Comparison of ENCODE assay signal across 10 cellular contexts in the genomic region with DNA sequence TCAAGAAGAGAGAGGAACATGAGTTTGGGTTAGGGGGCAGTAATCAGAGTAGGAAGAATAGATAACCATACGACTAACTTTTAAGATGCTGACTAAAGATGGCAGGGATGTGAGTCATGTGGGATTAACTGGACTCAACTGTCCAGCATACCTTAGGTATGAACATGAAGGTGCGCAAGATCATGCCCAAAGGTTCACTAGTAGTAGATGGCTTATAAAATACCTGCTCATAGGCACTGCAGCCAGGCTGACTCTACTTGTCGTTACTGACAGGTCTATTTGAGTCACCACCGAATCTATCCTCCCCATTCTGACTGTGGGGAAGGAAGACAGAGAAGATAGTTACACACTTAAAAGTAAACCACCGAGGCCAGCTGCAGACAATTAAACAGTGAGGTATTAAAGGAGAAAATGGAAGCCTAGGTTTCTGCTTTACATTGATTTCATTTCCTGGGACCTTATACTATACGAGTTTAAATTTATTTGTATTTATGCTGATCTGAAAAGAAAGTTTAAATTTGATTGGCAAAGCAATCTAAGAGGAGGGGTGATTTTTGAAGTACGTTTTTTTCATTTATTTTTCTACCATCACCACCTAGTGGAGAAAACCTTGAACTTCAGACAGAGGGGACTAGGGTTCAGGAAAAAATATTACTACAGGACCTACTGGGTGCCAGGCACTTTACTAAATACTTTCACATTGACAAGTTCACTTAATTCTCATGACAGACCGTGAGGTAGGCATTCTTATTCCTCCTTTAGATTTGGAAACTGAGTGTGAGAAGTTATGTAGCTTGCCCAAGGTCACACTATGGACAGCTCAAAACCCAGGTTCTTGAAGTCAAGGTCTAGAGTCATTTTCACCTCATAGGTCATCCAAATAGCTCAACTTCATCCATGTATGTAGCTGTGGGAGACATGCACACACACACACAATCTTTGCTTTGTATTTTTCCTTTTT. TPM values are rescaled to one million over a fixed set of nuclear protein-coding genes. Genes with fewer than 3 reads are reported as not detected.
A peak's percentile ranks its signal among the peaks of the same experiment; 100 is the strongest.
DNase-seq lines count a peak whose midpoint lies in the region; ATAC-seq and TF ChIP-seq lines count a peak whose summit lies in the region.
"Had no signal": no experiment of that assay in that cellular context is flagged by ENCODE, and none has a peak within 500 bp of the region (broad histone marks: within the 10 kb centered on the region; RNA-seq: fewer than 3 reads in every experiment).

No MANE protein-coding gene starts in this region.

- peak overlapping the region; percentile 59 for H3K4me2 ChIP-seq in PC-3 (ENCODE audit: low read length)

- H3K4me1 ChIP-seq in PC-3 (ENCODE audit: insufficient read depth, low read length) (peaks cover 19% of the 10 kb centered on the region), psoas muscle (peaks cover 26% of the 10 kb centered on the region), gastroesophageal sphincter (peaks cover 0 to 16% (median 4%) of the 10 kb centered on the region in 3 donors)

- peak; percentile 51 for DNase-seq in SIG-M5 treated with dmso at 0.1 percent for 504 hours (lab: John Stamatoyannopoulos, UW; ENCODE audit: unreplicated experiment)
- no peak for DNase-seq in SIG-M5 (lab: John Stamatoyannopoulos, UW)
- DNase-seq in PC-3: peak; percentile 73
- DNase-seq in dermis blood vessel endothelial cell: peak; percentile 40
- DNase-seq in psoas muscle: no peak
- DNase-seq in HCEC 1CT: no peak
- no peak for DNase-seq in SW480 (ENCODE audit: low spot score)
- DNase-seq: GOT3, NCI-H526 had no signal

- peaks cover 5% of the 10 kb centered on the region for H3K79me2 ChIP-seq in PC-3 (ENCODE audit: low read length)

- ATAC-seq in PC-3: no peak
- ATAC-seq in psoas muscle: peak in 1 of 4 donors; percentile 4
- ATAC-seq in gastroesophageal sphincter: no peak

- CTCF ChIA-PET in PC-3 (lab: Charles Lee): interaction anchor here (1.1 kb wide), 1 partner anchor 23 kb away, joined by 3 read pairs; no protein-coding TSS in a partner anchor

- no peak for TF ChIP-seq EP300 in gastroesophageal sphincter (IDR thresholded peaks at IDR 0.05)

- intact Hi-C loops in PC-3 (cut with micrococcal nuclease): no loop called here
- intact Hi-C loops in psoas muscle (cut with DNase I): no loop called here

- H3K4me3 ChIP-seq in PC-3 (ENCODE audit: low read length) (peak overlapping the region; percentile 38), psoas muscle (no peak overlapping the region), gastroesophageal sphincter (no peak overlapping the region)

- H3K36me3 ChIP-seq in PC-3 (ENCODE audit: low read depth, low read length) (no peaks in the 10 kb centered on the region), psoas muscle (ENCODE audit: insufficient read depth in 1 of 2, low read depth in 1 of 2) (no peaks in the 10 kb centered on the region), gastroesophageal sphincter (no peaks in the 10 kb centered on the region)

- WGBS in psoas muscle, 3 donors: 50 to 79% (median 57%) methylated on average over 8 of the region's 8 CpGs
- 83 to 84% methylated on average over 8 of the region's 8 CpGs for WGBS in gastroesophageal sphincter (ENCODE audit: low coverage in 1 of 2), 2 donors

- H3K27ac ChIP-seq in PC-3 (ENCODE audit: low read length): peak overlapping the region; percentile 22
- peak overlapping the region; percentile 24 for H3K27ac ChIP-seq in psoas muscle
- no peak overlapping the region for H3K27ac ChIP-seq in gastroesophageal sphincter

- no peaks in the 10 kb centered on the region for H3K9me3 ChIP-seq in PC-3 (ENCODE audit: low read length)
- H3K9me3 ChIP-seq in psoas muscle: no peaks in the 10 kb centered on the region
- no peaks in the 10 kb centered on the region for H3K9me3 ChIP-seq in gastroesophageal sphincter

- TF ChIP-seq CTCF in PC-3 (conservative IDR thresholded peaks at IDR 0.05; ENCODE audit: low read depth, low read length) (peak; percentile 71), psoas muscle (IDR thresholded peaks at IDR 0.05) (peak; percentile 60), gastroesophageal sphincter (IDR thresholded peaks at IDR 0.05) (peak in 2 of 4 experiments; percentile 26 to 31)

- H3K9me2 ChIP-seq in PC-3 (replicated peaks; ENCODE audit: low read length): no peaks in the 10 kb centered on the region

- peaks cover under 1% of the 10 kb centered on the region; the same call in 1 of the 2 replicates for H4K20me1 ChIP-seq in PC-3 (ENCODE audit: low read length)

- no peaks in the 10 kb centered on the region for H3F3A ChIP-seq in PC-3 (ENCODE audit: low read length, unreplicated experiment)

- POLR2A ChIA-PET in PC-3 (lab: Charles Lee; ENCODE audit: unreplicated experiment): no interaction called here

- no TSS peak for BruUV-seq in PC-3 (replicated peaks; lab: Mats Ljungman, UMichigan)

- no peak overlapping the region for H3K9ac ChIP-seq in PC-3 (ENCODE audit: low read length)

- H3K27me3 ChIP-seq in PC-3 (ENCODE audit: low read length): no peaks in the 10 kb centered on the region
- no peaks in the 10 kb centered on the region for H3K27me3 ChIP-seq in psoas muscle (ENCODE audit: insufficient read depth in 3 of 3, low read length in 2 of 3)
- H3K27me3 ChIP-seq in gastroesophageal sphincter: no peaks in the 10 kb centered on the region

- TF ChIP-seq POLR2A in gastroesophageal sphincter (IDR thresholded peaks at IDR 0.05): no peak

- H2AFZ ChIP-seq in PC-3 (ENCODE audit: low read length): peak overlapping the region; percentile 46

RNA-seq across cellular contexts. Expression of gene WRNIP1, which starts 4.0 kb away (rescaled TPM):
- total RNA-seq in PC-3 (2014; rRNA removed) (92.2 and 114 TPM in 2 replicates), dermis blood vessel endothelial cell (73.6 and 77.3 TPM in 2 replicates), psoas muscle (10 to 100 TPM; 26.5 to 53.3 (median 41.3) TPM), gastroesophageal sphincter (10 to 100 TPM; 48.1 to 66.1 (median 57.1) TPM)
- 10 to 100 TPM; 38.0 to 73.9 (median 56.4) TPM for polyA plus RNA-seq in psoas muscle

RNA-seq across cellular contexts. Expression of gene MYLK4, which starts 10.4 kb away (rescaled TPM):
- 0.11 and 0.23 TPM in 2 replicates for total RNA-seq in PC-3 (2014; rRNA removed)
- 0.51 and 0.65 TPM in 2 replicates for total RNA-seq in dermis blood vessel endothelial cell
- 10 to 100 TPM in 1 of 4 donors, 1 to 10 TPM in 3; 1.2 to 23.4 (median 2.2) TPM for total RNA-seq in psoas muscle
- 100 to 1,000 TPM in 1 of 3 donors, 10 to 100 TPM in 1, under 1 TPM in 1; 0.09 to 143 (median 30.0) TPM for polyA plus RNA-seq in psoas muscle
- 1 to 10 TPM in 1 of 4 donors, under 1 TPM in 3; 0.31 to 1.2 (median 0.56) TPM for total RNA-seq in gastroesophageal sphincter

Comparison
In these comparisons a context has a peak if more than half of its experiments do, and no peak if none do; other contexts are left out.
1. DNase-seq: peak in SIG-M5 treated with dmso at 0.1 percent for 504 hours (single experiment), PC-3 (single experiment) and dermis blood vessel endothelial cell (single experiment); none in SIG-M5 (single experiment), psoas muscle (0 of 2), HCEC 1CT (single experiment) and SW480 (single experiment).
2. H3K27ac ChIP-seq: peak in PC-3 (single experiment) and psoas muscle (single experiment); none in gastroesophageal sphincter (0 of 4).